ENCODE assay signal across 20 cellular contexts in genomic region chr1:228811655-228812315, GRCh38.
DNase-seq lines count a peak whose midpoint lies in the region; ATAC-seq and TF ChIP-seq lines count a peak whose summit lies in the region.
"Had no signal": no experiment of that assay in that cellular context is flagged by ENCODE, and none has a peak within 500 bp of the region (broad histone marks: within the 10 kb centered on the region; RNA-seq: fewer than 3 reads in every experiment).

No MANE protein-coding gene starts in this region.

- H3K4me3 ChIP-seq in right atrium auricular region (no peak overlapping the region), uterus (no peak overlapping the region)
- H3K4me3 ChIP-seq: heart right ventricle, spleen had no signal

- H3K27me3 ChIP-seq in right atrium auricular region (no peaks in the 10 kb centered on the region), uterus (no peaks in the 10 kb centered on the region)
- H3K27me3 ChIP-seq: spleen had no signal

- ATAC-seq in Right ventricle myocardium inferior (peak; percentile 39), GM21367 (IDR thresholded peaks at IDR 0.05; ENCODE audit: unreplicated experiment) (no peak), HG03095 (IDR thresholded peaks at IDR 0.05; ENCODE audit: unreplicated experiment) (no peak), HG03139 (IDR thresholded peaks at IDR 0.05; ENCODE audit: unreplicated experiment) (no peak)

- DNase-seq in Right ventricle myocardium inferior (ENCODE audit: missing footprints) (no peak), right atrium auricular region (ENCODE audit: low spot score) (no peak), neural crest cell (ENCODE audit: low read depth, low spot score) (no peak), uterus (no peak)
- DNase-seq: activated CD8-positive, alpha-beta memory T cell treated with anti-CD3 and anti-CD28 coated beads, Interleukin-2, amount 10 ng/mL, durations not matched to agents 7 days and 5 days; activated naive CD4-positive, alpha-beta T cell treated with Interleukin-2 at 50 U/mL for 16 hours; effector memory CD8-positive, alpha-beta T cell; heart right ventricle; islet precursor cell; NCI-H1048; NCI-H2107; occipital lobe; spleen; stimulated activated naive CD4-positive, alpha-beta T cell; WERI-Rb-1 had no signal

- H3K27ac Mint-ChIP-seq in neural crest cell (ENCODE audit: unreplicated experiment): peak overlapping the region; percentile 79

- H3K4me1 Mint-ChIP-seq in neural crest cell: peaks cover 28% of the 10 kb centered on the region

- TF ChIP-seq CTCF in right atrium auricular region (IDR thresholded peaks at IDR 0.05): no peak
- TF ChIP-seq CTCF in neural crest cell (conservative IDR thresholded peaks at IDR 0.05): no peak
- no peak for TF ChIP-seq CTCF in uterus (IDR thresholded peaks at IDR 0.05)

- no peak overlapping the region for H3K4me3 Mint-ChIP-seq in neural crest cell
- H3K4me3 Mint-ChIP-seq: activated CD8-positive, alpha-beta memory T cell treated with anti-CD3 and anti-CD28 coated beads, Interleukin-2, amount 10 ng/mL, durations not matched to agents 7 days and 5 days; effector memory CD8-positive, alpha-beta T cell had no signal

- H3K4me1 ChIP-seq in right atrium auricular region (peaks cover 0 to 6% of the 10 kb centered on the region in 2 donors), uterus (peaks cover 0 to 6% of the 10 kb centered on the region in 2 donors)

- no peak for TF ChIP-seq POLR2A in uterus (IDR thresholded peaks at IDR 0.05)

- H3K9me3 ChIP-seq in right atrium auricular region (no peaks in the 10 kb centered on the region), uterus (no peaks in the 10 kb centered on the region)
- H3K9me3 ChIP-seq: heart right ventricle, spleen had no signal

- H3K9me3 Mint-ChIP-seq in neural crest cell: no peaks in the 10 kb centered on the region
- H3K9me3 Mint-ChIP-seq: effector memory CD8-positive, alpha-beta T cell had no signal

- no peak overlapping the region for H3K27ac ChIP-seq in right atrium auricular region
- peak overlapping the region; percentile 37 for H3K27ac ChIP-seq in angular gyrus (ENCODE audit: low read depth, low read length)
- H3K27ac ChIP-seq in uterus: peak overlapping the region; percentile 57 to 69
- H3K27ac ChIP-seq: WERI-Rb-1 had no signal

- H3K36me3 Mint-ChIP-seq in neural crest cell (ENCODE audit: low read depth): no peaks in the 10 kb centered on the region
- H3K36me3 Mint-ChIP-seq: IgD-negative memory B cell had no signal

- intact Hi-C loops in Right ventricle myocardium inferior (cut with DNase I): no loop called here
- intact Hi-C loops in uterus (cut with DNase I; ENCODE audit: low total_unique reads): no loop called here

- no peaks in the 10 kb centered on the region for H3K27me3 Mint-ChIP-seq in neural crest cell (ENCODE audit: low read depth)
- H3K27me3 Mint-ChIP-seq: effector memory CD8-positive, alpha-beta T cell had no signal

- H3K36me3 ChIP-seq in right atrium auricular region (no peaks in the 10 kb centered on the region), uterus (no peaks in the 10 kb centered on the region)
- H3K36me3 ChIP-seq: heart right ventricle, spleen, WERI-Rb-1 had no signal

Comparison
In these comparisons a context has a peak if more than half of its experiments do, and no peak if none do; other contexts are left out.
1. H3K27ac ChIP-seq: peak in angular gyrus (single experiment) and uterus (2 of 2); none in right atrium auricular region (0 of 2).